9 cellular contexts compared by ENCODE assay signal in the genomic region with DNA sequence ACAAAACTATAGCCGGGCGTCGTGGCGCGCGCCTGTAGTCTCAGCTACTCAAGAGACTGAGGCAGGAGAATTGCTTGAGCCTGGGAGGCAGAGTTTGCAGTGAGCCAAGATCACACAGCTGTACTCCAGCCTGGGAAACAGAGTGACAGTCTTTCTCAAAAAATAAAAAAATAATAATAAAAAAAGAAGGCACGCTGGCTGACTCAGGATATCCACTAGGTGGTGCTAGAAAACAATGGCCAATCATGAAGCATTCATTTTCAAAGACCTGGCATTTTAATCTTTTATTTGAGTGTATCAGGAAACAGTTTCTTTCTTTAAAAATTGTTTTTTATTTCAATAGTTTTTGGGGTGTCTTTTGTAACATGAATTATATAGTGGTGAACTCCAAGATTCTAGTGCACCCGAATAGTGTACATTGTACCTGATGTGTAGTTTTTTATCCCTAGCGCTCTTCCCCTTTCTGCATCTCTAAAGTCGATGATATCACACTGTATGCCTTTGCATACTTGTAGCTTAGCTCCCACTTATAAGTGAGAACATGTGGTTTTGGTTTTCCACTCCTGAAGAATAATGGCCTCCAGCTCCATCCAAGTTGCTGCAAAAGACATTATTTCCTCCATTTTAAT.
DNase-seq lines count a peak whose midpoint lies in the region; ATAC-seq and TF ChIP-seq lines count a peak whose summit lies in the region.
"Had no signal": no experiment of that assay in that cellular context is flagged by ENCODE, and none has a peak within 500 bp of the region (broad histone marks: within the 10 kb centered on the region; RNA-seq: fewer than 3 reads in every experiment).

No MANE protein-coding gene starts in this region.

- no peaks in the 10 kb centered on the region for H3K9me2 ChIP-seq in DOHH2 (replicated peaks; ENCODE audit: control insufficient read depth, low read length)

- H3K4me3 ChIP-seq in DOHH2 (ENCODE audit: low read length): no peak overlapping the region
- H3K4me3 ChIP-seq in Jurkat, Clone E6-1 (ENCODE audit: low read length): no peak overlapping the region
- H3K4me3 ChIP-seq in ascending aorta: no peak overlapping the region
- no peak overlapping the region for H3K4me3 ChIP-seq in aorta (ENCODE audit: low read length in 2 of 2)

- TF ChIP-seq CTCF in DOHH2 (IDR thresholded peaks at IDR 0.05; ENCODE audit: low read depth, low read length, poor library complexity, severe bottlenecking) (peak; percentile 22), ascending aorta (IDR thresholded peaks at IDR 0.05) (peak; percentile 31 to 76 (median 74))

- H3K36me3 ChIP-seq in DOHH2 (ENCODE audit: control insufficient read depth, low read length) (no peaks in the 10 kb centered on the region), ascending aorta (no peaks in the 10 kb centered on the region), aorta (ENCODE audit: control insufficient read depth in 1 of 2, insufficient read depth in 2 of 2, low read length in 1 of 2) (no peaks in the 10 kb centered on the region)

- 76% methylated on average over 10 of the region's 10 CpGs for whole genome bisulfite sequencing in aorta, 2 donors

- H3K4me1 ChIP-seq in DOHH2 (ENCODE audit: control insufficient read depth, low read length) (no peaks in the 10 kb centered on the region), ascending aorta (no peaks in the 10 kb centered on the region), aorta (ENCODE audit: control insufficient read depth in 1 of 2, insufficient read depth in 2 of 2, low read length in 2 of 2) (no peaks in the 10 kb centered on the region)

- ATAC-seq in left colon (peak; percentile 43), aorta (ENCODE audit: low FRiP score) (no peak), GM18858 (IDR thresholded peaks at IDR 0.05; ENCODE audit: unreplicated experiment) (no peak)
- ATAC-seq: naive thymus-derived CD4-positive, alpha-beta T cell had no signal

- H3K9me3 ChIP-seq in DOHH2 (ENCODE audit: control insufficient read depth, insufficient read depth, low read length) (no peaks in the 10 kb centered on the region), ascending aorta (no peaks in the 10 kb centered on the region), aorta (ENCODE audit: control insufficient read depth, low read length) (no peaks in the 10 kb centered on the region)

- peak; percentile 14 for DNase-seq in Jurkat, Clone E6-1 (ENCODE audit: low read depth, low spot score)
- peak in 1 of 2 donors; percentile 35 for DNase-seq in ascending aorta (ENCODE audit: low spot score in 2 of 2)
- DNase-seq in left colon: no peak
- DNase-seq in NCI-H2029 (lab: John Stamatoyannopoulos, UW): no peak
- DNase-seq in aorta: no peak
- no peak for DNase-seq in midbrain (lab: John Stamatoyannopoulos, UW)

- no peaks in the 10 kb centered on the region for H3F3A ChIP-seq in DOHH2 (ENCODE audit: control insufficient read depth, insufficient read depth)

- H3K79me2 ChIP-seq in DOHH2 (ENCODE audit: control insufficient read depth, low read length): no peaks in the 10 kb centered on the region

- H3K27ac ChIP-seq in DOHH2 (ENCODE audit: low read depth, low read length) (no peak overlapping the region), ascending aorta (no peak overlapping the region), aorta (ENCODE audit: low read depth in 1 of 2, low read length in 2 of 2) (no peak overlapping the region)

- H3K4me2 ChIP-seq in DOHH2 (ENCODE audit: low read length): no peak overlapping the region

- H3K27me3 ChIP-seq in DOHH2 (ENCODE audit: control insufficient read depth, low read length): no peaks in the 10 kb centered on the region
- no peaks in the 10 kb centered on the region for H3K27me3 ChIP-seq in ascending aorta
- no peaks in the 10 kb centered on the region for H3K27me3 ChIP-seq in aorta (ENCODE audit: control insufficient read depth in 1 of 2, insufficient read depth in 2 of 2, low read length in 1 of 2)

- intact Hi-C loops in ascending aorta (cut with DNase I) (no loop called here), left colon (cut with DNase I, micrococcal nuclease) (no loop called here), aorta (cut with DNase I) (no loop called here)

- no peaks in the 10 kb centered on the region for H4K20me1 ChIP-seq in DOHH2 (ENCODE audit: control insufficient read depth, insufficient read depth, low read depth, low read length)
